ENCODE assay signal across 18 cellular contexts in the genomic region with DNA sequence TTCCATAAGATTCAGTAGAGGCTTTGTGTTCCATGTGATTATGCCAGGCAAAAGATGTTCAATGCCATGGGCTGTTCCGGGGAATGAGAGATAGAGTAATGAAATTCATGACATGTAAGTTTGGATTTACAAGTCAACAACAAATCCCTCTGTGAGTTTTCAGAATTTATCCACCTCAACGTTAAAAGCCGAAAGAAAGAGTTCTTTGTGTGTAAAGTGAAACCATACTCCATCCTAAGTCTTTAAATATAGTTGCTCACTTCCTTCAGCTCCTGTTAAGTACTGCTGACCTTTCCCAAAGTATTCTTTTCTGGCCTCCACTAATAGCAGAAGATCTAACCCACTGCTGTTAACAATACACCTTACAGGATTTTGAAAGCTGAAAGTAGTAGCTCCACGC.
DNase-seq lines count a peak whose midpoint lies in the region; ATAC-seq, FAIRE-seq and TF ChIP-seq lines count a peak whose summit lies in the region.
"Had no signal": no experiment of that assay in that cellular context is flagged by ENCODE, and none has a peak within 500 bp of the region (broad histone marks: within the 10 kb centered on the region; RNA-seq: fewer than 3 reads in every experiment).

No MANE protein-coding gene starts in this region.

- H3K27me3 Mint-ChIP-seq in natural killer cell (ENCODE audit: low read depth in 2 of 2): peaks cover 23 to 47% of the 10 kb centered on the region in 2 donors

- DNase-seq in GM18507 (ENCODE audit: extremely low spot score, insufficient read length, low read depth): no peak
- peak; percentile 96 for DNase-seq in SK-MEL-5 (ENCODE audit: low read depth, low spot score)
- peak; percentile 51 for DNase-seq in fibroblast of peridontal ligament (ENCODE audit: extremely low read depth)
- DNase-seq in gastrocnemius medialis: no peak
- DNase-seq in upper lobe of left lung: no peak
- DNase-seq in natural killer cell: no peak
- DNase-seq: activated naive CD4-positive, alpha-beta T cell treated with anti-CD3 and anti-CD28 coated beads, Interleukin-2, amount 10 ng/mL, durations not matched to agents 7 days and 5 days; GF-D8; GOT3; lower lobe of right lung; naive thymus-derived CD8-positive, alpha-beta T cell; NCI-H146; retina; SHP77; stimulated activated CD4-positive, alpha-beta T cell treated with anti-CD3 and anti-CD28 coated beads, Interleukin-1b, Interleukin-23, amount 100 ng/mL, for 48 hours had no signal

- H3K4me3 Mint-ChIP-seq in natural killer cell: no peak overlapping the region
- H3K4me3 Mint-ChIP-seq: activated naive CD4-positive, alpha-beta T cell treated with anti-CD3 and anti-CD28 coated beads, Interleukin-2, amount 10 ng/mL, durations not matched to agents 7 days and 5 days; naive thymus-derived CD8-positive, alpha-beta T cell; T-helper 2 cell treated with Interferon-gamma antibody and Interleukin-4, amounts not matched to agents 5 μg/mL and 100 μg/mL, for 36 hours had no signal

- no peak for TF ChIP-seq EP300 in upper lobe of left lung (IDR thresholded peaks at IDR 0.05)

- no peak overlapping the region for H3K27ac Mint-ChIP-seq in natural killer cell
- H3K27ac Mint-ChIP-seq: activated naive CD4-positive, alpha-beta T cell treated with anti-CD3 and anti-CD28 coated beads, Interleukin-2, amount 10 ng/mL, durations not matched to agents 7 days and 5 days; naive thymus-derived CD8-positive, alpha-beta T cell; T-helper 2 cell treated with Interferon-gamma antibody and Interleukin-4, amounts not matched to agents 5 μg/mL and 100 μg/mL, for 36 hours had no signal

- H3K4me1 ChIP-seq in gastrocnemius medialis (peaks cover 0 to under 1% of the 10 kb centered on the region in 2 donors), upper lobe of left lung (peaks cover 0 to 9% (median 0%) of the 10 kb centered on the region in 4 donors)
- H3K4me1 ChIP-seq: lower lobe of right lung had no signal

- H3K4me1 Mint-ChIP-seq in natural killer cell: no peaks in the 10 kb centered on the region
- H3K4me1 Mint-ChIP-seq: activated naive CD4-positive, alpha-beta T cell treated with anti-CD3 and anti-CD28 coated beads, Interleukin-2, amount 10 ng/mL, durations not matched to agents 7 days and 5 days had no signal

- in situ Hi-C loops in SK-MEL-5 (cut with HindIII; ENCODE audit: low pct_unique_long_range_greater_than_20kb, low sequenced_read_pairs) (no loop called here), gastrocnemius medialis (cut with MboI; ENCODE audit: low sequenced_read_pairs in 4 of 4) (no loop called here)

- H3K36me3 Mint-ChIP-seq in natural killer cell: no peaks in the 10 kb centered on the region
- H3K36me3 Mint-ChIP-seq: activated naive CD4-positive, alpha-beta T cell treated with anti-CD3 and anti-CD28 coated beads, Interleukin-2, amount 10 ng/mL, durations not matched to agents 7 days and 5 days; naive thymus-derived CD8-positive, alpha-beta T cell had no signal

- 80 to 83% methylated on average over 4 of the region's 4 CpGs for WGBS in upper lobe of left lung, 2 donors

- no peak overlapping the region for H3K4me3 ChIP-seq in gastrocnemius medialis
- no peak overlapping the region for H3K4me3 ChIP-seq in upper lobe of left lung
- H3K4me3 ChIP-seq: lower lobe of right lung had no signal

- TF ChIP-seq CTCF in gastrocnemius medialis (IDR thresholded peaks at IDR 0.05 in 4 of 5, conservative IDR thresholded peaks at IDR 0.05 in 1 of 5): no peak
- TF ChIP-seq CTCF in upper lobe of left lung (IDR thresholded peaks at IDR 0.05): no peak
- no peak for TF ChIP-seq CTCF in natural killer cell (IDR thresholded peaks at IDR 0.05)

- no peaks in the 10 kb centered on the region for H3K9me3 Mint-ChIP-seq in natural killer cell
- H3K9me3 Mint-ChIP-seq: activated naive CD4-positive, alpha-beta T cell treated with anti-CD3 and anti-CD28 coated beads, Interleukin-2, amount 10 ng/mL, durations not matched to agents 7 days and 5 days; T-helper 2 cell treated with Interferon-gamma antibody and Interleukin-4, amounts not matched to agents 5 μg/mL and 100 μg/mL, for 36 hours had no signal

- no peak for TF ChIP-seq POLR2A in gastrocnemius medialis (IDR thresholded peaks at IDR 0.05)
- TF ChIP-seq POLR2A in upper lobe of left lung (IDR thresholded peaks at IDR 0.05): no peak

- H3K27me3 ChIP-seq in gastrocnemius medialis (no peaks in the 10 kb centered on the region), upper lobe of left lung (no peaks in the 10 kb centered on the region)

- no peaks in the 10 kb centered on the region for H3K9me3 ChIP-seq in gastrocnemius medialis
- H3K9me3 ChIP-seq in upper lobe of left lung: no peaks in the 10 kb centered on the region
- H3K9me3 ChIP-seq: lower lobe of right lung had no signal

- peak; percentile 36 for FAIRE-seq in GM18507 (lab: Jason Lieb, UNC)

- H3K36me3 ChIP-seq in gastrocnemius medialis: no peaks in the 10 kb centered on the region
- H3K36me3 ChIP-seq in upper lobe of left lung: no peaks in the 10 kb centered on the region
- H3K36me3 ChIP-seq: lower lobe of right lung had no signal

- ATAC-seq in gastrocnemius medialis (no peak), upper lobe of left lung (ENCODE audit: low FRiP score in 2 of 2) (no peak), HG03571 (IDR thresholded peaks at IDR 0.05; ENCODE audit: unreplicated experiment) (no peak), GM18873 (IDR thresholded peaks at IDR 0.05; ENCODE audit: low FRiP score, unreplicated experiment) (no peak), natural killer cell (no peak)
- ATAC-seq: lower lobe of right lung; naive thymus-derived CD8-positive, alpha-beta T cell had no signal

- intact Hi-C loops in gastrocnemius medialis (cut with DNase I; ENCODE audit: low total_unique reads) (no loop called here), natural killer cell (cut with micrococcal nuclease) (no loop called here)

- H3K27ac ChIP-seq in gastrocnemius medialis (peak overlapping the region in 3 of 4 donors; percentile 5 to 57 (median 33)), upper lobe of left lung (no peak overlapping the region)
- H3K27ac ChIP-seq: lower lobe of right lung had no signal

Comparison
In these comparisons a context has a peak if more than half of its experiments do, and no peak if none do; other contexts are left out.
1. DNase-seq: peak in SK-MEL-5 (single experiment) and fibroblast of peridontal ligament (single experiment); none in GM18507 (single experiment), gastrocnemius medialis (0 of 2), upper lobe of left lung (0 of 2) and natural killer cell (single experiment).
2. H3K27ac ChIP-seq: peak in gastrocnemius medialis (3 of 4); none in upper lobe of left lung (0 of 4).